In the genomic region with DNA sequence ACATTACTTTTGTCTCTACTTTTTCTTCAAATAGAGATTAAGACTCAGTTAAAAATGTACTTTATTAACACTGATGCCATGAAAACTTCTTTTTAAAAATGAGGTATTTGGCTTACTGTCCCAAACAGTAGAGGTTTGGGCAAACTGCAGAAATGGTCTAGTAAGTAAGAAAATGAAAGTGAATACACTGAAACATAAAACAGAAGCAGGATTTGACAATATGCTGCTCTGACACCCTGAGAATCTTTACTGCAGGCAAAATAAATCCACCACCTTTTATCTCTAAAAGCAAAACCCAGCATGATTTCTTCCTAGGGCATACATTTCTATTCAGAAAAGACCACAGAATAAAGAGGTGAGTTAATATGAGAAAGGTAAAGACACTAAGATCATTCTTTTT, we compare ENCODE assay signal across 25 cellular contexts.
DNase-seq lines count a peak whose midpoint lies in the region; TF ChIP-seq lines count a peak whose summit lies in the region.
"Had no signal": no experiment of that assay in that cellular context is flagged by ENCODE, and none has a peak within 500 bp of the region (broad histone marks: within the 10 kb centered on the region; RNA-seq: fewer than 3 reads in every experiment).

No MANE protein-coding gene starts in this region.

- peak overlapping the region; percentile 14 for H3K4me2 ChIP-seq in hepatocyte
- H3K4me2 ChIP-seq in smooth muscle cell: peak overlapping the region; percentile 15

- H3K9ac ChIP-seq in smooth muscle cell (ENCODE audit: low read depth): no peak overlapping the region

- H3K27ac ChIP-seq in hepatocyte (peak overlapping the region; percentile 3), smooth muscle cell (ENCODE audit: low read depth) (no peak overlapping the region)
- H3K27ac ChIP-seq: 22Rv1, ovary had no signal

- H3K4me3 ChIP-seq in hepatocyte (no peak overlapping the region), smooth muscle cell (no peak overlapping the region)
- H3K4me3 ChIP-seq: dorsolateral prefrontal cortex, ovary, Peyer's patch had no signal

- H3K9me3 ChIP-seq in hepatocyte (ENCODE audit: low read depth) (no peaks in the 10 kb centered on the region), smooth muscle cell (replicated peaks; ENCODE audit: low read depth) (no peaks in the 10 kb centered on the region)
- H3K9me3 ChIP-seq: BE2C, ovary, Peyer's patch had no signal

- H3K79me2 ChIP-seq in hepatocyte (no peaks in the 10 kb centered on the region), smooth muscle cell (ENCODE audit: low read depth) (no peaks in the 10 kb centered on the region)

- peaks cover 20% of the 10 kb centered on the region for H3K36me3 Mint-ChIP-seq in activated CD4-positive, alpha-beta T cell treated with anti-CD3 and anti-CD28 coated beads, Interleukin-2, amount 10 ng/mL, durations not matched to agents 24 days and 14 days (ENCODE audit: low read depth)
- H3K36me3 Mint-ChIP-seq: activated naive CD4-positive, alpha-beta T cell treated with anti-CD3 and anti-CD28 coated beads, Interleukin-2, amount 50 U/mL, for 72 hours had no signal

- DNase-seq in activated CD4-positive, alpha-beta T cell treated with anti-CD3 and anti-CD28 coated beads, Interleukin-2, amount 10 ng/mL, durations not matched to agents 24 days and 14 days: no peak
- DNase-seq in activated CD4-positive, alpha-beta T cell treated with anti-CD3 and anti-CD28 coated beads, Interleukin-2, amount 50 U/mL, for 4 hours: no peak
- DNase-seq in NCI-H146 treated with DMSO at 0.1 percent for 48 hours (lab: John Stamatoyannopoulos, UW; ENCODE audit: unreplicated experiment): peak; percentile 27
- DNase-seq in hepatocyte (ENCODE audit: low spot score): no peak
- DNase-seq in smooth muscle cell (lab: John Stamatoyannopoulos, UW; ENCODE audit: unreplicated experiment): no peak
- no peak for DNase-seq in NCI-H1417 (lab: John Stamatoyannopoulos, UW)
- no peak for DNase-seq in NCI-H2196 treated with DMSO at 0.1 percent for 48 hours (lab: John Stamatoyannopoulos, UW; ENCODE audit: unreplicated experiment)
- no peak for DNase-seq in NK-92 treated with Interleukin-12 subunit alpha and Interleukin-12 subunit beta, amount 100 ng/mL, for 24 hours (lab: John Stamatoyannopoulos, UW)
- DNase-seq: BE2C; dorsolateral prefrontal cortex; GOT3; head of caudate nucleus; Karpas-422; naive thymus-derived CD4-positive, alpha-beta T cell; NCI-H1694 treated with DMSO at 0.1 percent for 48 hours; NCI-H2171; NCI-H524 treated with DMSO at 0.1 percent for 48 hours; ovary; Peyer's patch; right cardiac atrium; stimulated activated naive CD4-positive, alpha-beta T cell treated with Interleukin-2 at 50 U/mL for 16 hours; T-cell had no signal

- H3F3A ChIP-seq in smooth muscle cell (ENCODE audit: low read depth): peaks cover 4% of the 10 kb centered on the region

- intact Hi-C loops in activated CD4-positive, alpha-beta T cell treated with anti-CD3 and anti-CD28 coated beads, Interleukin-2, amount 10 ng/mL, durations not matched to agents 24 days and 14 days (cut with micrococcal nuclease): loop anchor here (10.0 kb wide), 1 partner anchor 61 kb away; no protein-coding TSS in a partner anchor

- no peaks in the 10 kb centered on the region for H3K9me2 ChIP-seq in hepatocyte (replicated peaks; ENCODE audit: insufficient read depth)

- H3K4me1 ChIP-seq in hepatocyte (ENCODE audit: insufficient read depth) (peaks cover 28% of the 10 kb centered on the region), smooth muscle cell (ENCODE audit: low read depth) (peaks cover 36% of the 10 kb centered on the region)

- peaks cover 17% of the 10 kb centered on the region for H3K4me1 Mint-ChIP-seq in activated CD4-positive, alpha-beta T cell treated with anti-CD3 and anti-CD28 coated beads, Interleukin-2, amount 10 ng/mL, durations not matched to agents 24 days and 14 days
- H3K4me1 Mint-ChIP-seq: T-cell had no signal

- H3K4me3 Mint-ChIP-seq in activated CD4-positive, alpha-beta T cell treated with anti-CD3 and anti-CD28 coated beads, Interleukin-2, amount 10 ng/mL, durations not matched to agents 24 days and 14 days: peak overlapping the region; percentile 31
- H3K4me3 Mint-ChIP-seq: activated T-helper 1 cell treated with anti-CD3 and anti-CD28 coated beads, Interleukin-12 subunit alpha, Interleukin-12 subunit beta, Interleukin-2, Interleukin-4 antibody, amounts not matched to agents 30 ng/mL and 10 ng/mL and 1 ng/mL, durations not matched to agents 14 hours and 24 hours and 36 hours; T-cell had no signal

- H3K9me3 Mint-ChIP-seq in activated CD4-positive, alpha-beta T cell treated with anti-CD3 and anti-CD28 coated beads, Interleukin-2, amount 10 ng/mL, durations not matched to agents 24 days and 14 days: no peaks in the 10 kb centered on the region
- H3K9me3 Mint-ChIP-seq: activated naive CD4-positive, alpha-beta T cell treated with anti-CD3 and anti-CD28 coated beads, Interleukin-2, amount 50 U/mL, for 72 hours; activated T-helper 1 cell treated with anti-CD3 and anti-CD28 coated beads, Interleukin-12 subunit alpha, Interleukin-12 subunit beta, Interleukin-2, Interleukin-4 antibody, amounts not matched to agents 30 ng/mL and 10 ng/mL and 1 ng/mL, durations not matched to agents 14 hours and 24 hours and 36 hours; naive thymus-derived CD4-positive, alpha-beta T cell; T-cell had no signal

- TF ChIP-seq CTCF in hepatocyte (IDR thresholded peaks at IDR 0.05; ENCODE audit: poor library complexity) (no peak), smooth muscle cell (IDR thresholded peaks at IDR 0.05; ENCODE audit: borderline replicate concordance, insufficient read depth, poor library complexity, severe bottlenecking) (no peak)

- H3K27me3 ChIP-seq in hepatocyte: no peaks in the 10 kb centered on the region
- no peaks in the 10 kb centered on the region for H3K27me3 ChIP-seq in smooth muscle cell (ENCODE audit: low read depth)
- H3K27me3 ChIP-seq: BE2C, dorsolateral prefrontal cortex, ovary, Peyer's patch had no signal

- H3K36me3 ChIP-seq in hepatocyte (replicated peaks; ENCODE audit: insufficient read depth, low read depth) (no peaks in the 10 kb centered on the region), smooth muscle cell (ENCODE audit: low read depth) (no peaks in the 10 kb centered on the region)
- H3K36me3 ChIP-seq: BE2C, ovary, Peyer's patch had no signal

- peak overlapping the region; percentile 61 for H3K27ac Mint-ChIP-seq in activated CD4-positive, alpha-beta T cell treated with anti-CD3 and anti-CD28 coated beads, Interleukin-2, amount 10 ng/mL, durations not matched to agents 24 days and 14 days
- H3K27ac Mint-ChIP-seq: activated naive CD4-positive, alpha-beta T cell treated with anti-CD3 and anti-CD28 coated beads, Interleukin-2, amount 50 U/mL, for 72 hours; activated T-helper 1 cell treated with anti-CD3 and anti-CD28 coated beads, Interleukin-12 subunit alpha, Interleukin-12 subunit beta, Interleukin-2, Interleukin-4 antibody, amounts not matched to agents 30 ng/mL and 10 ng/mL and 1 ng/mL, durations not matched to agents 14 hours and 24 hours and 36 hours; T-cell had no signal

- H2AFZ ChIP-seq in hepatocyte (no peak overlapping the region), smooth muscle cell (ENCODE audit: low read depth) (no peak overlapping the region)

- no peaks in the 10 kb centered on the region for H3K27me3 Mint-ChIP-seq in activated CD4-positive, alpha-beta T cell treated with anti-CD3 and anti-CD28 coated beads, Interleukin-2, amount 10 ng/mL, durations not matched to agents 24 days and 14 days
- H3K27me3 Mint-ChIP-seq: naive thymus-derived CD4-positive, alpha-beta T cell; T-cell had no signal

- H4K20me1 ChIP-seq in hepatocyte (ENCODE audit: insufficient read depth, poor library complexity, severe bottlenecking) (no peaks in the 10 kb centered on the region), smooth muscle cell (ENCODE audit: low read depth) (no peaks in the 10 kb centered on the region)
